20 cellular contexts compared by ENCODE assay signal in genomic region chr17:63533433-63534077, GRCh38. TPM values are rescaled to one million over a fixed set of nuclear protein-coding genes. Genes with fewer than 3 reads are reported as not detected.
DNase-seq lines count a peak whose midpoint lies in the region; ATAC-seq and TF ChIP-seq lines count a peak whose summit lies in the region.
"Had no signal": no experiment of that assay in that cellular context is flagged by ENCODE, and none has a peak within 500 bp of the region (broad histone marks: within the 10 kb centered on the region; RNA-seq: fewer than 3 reads in every experiment).

No MANE protein-coding gene starts in this region.

- H3K79me2 ChIP-seq in GM23338 (replicated peaks; ENCODE audit: insufficient read depth): no peaks in the 10 kb centered on the region
- H3K79me2 ChIP-seq in mesendoderm (ENCODE audit: control insufficient read depth, insufficient read depth, low read length): no peaks in the 10 kb centered on the region
- no peaks in the 10 kb centered on the region for H3K79me2 ChIP-seq in GM23248 (ENCODE audit: insufficient read depth)

- H2AFZ ChIP-seq in GM23338: no peak overlapping the region
- H2AFZ ChIP-seq in GM23248: no peak overlapping the region

- WGBS in mesendoderm (ENCODE audit: extremely low coverage, insufficient coverage, low lambda C conversion rate): no CpG with 5 or more reads among the region's 20 CpGs
- 86 to 88% methylated on average over 19 to 20 of the region's 20 CpGs for WGBS in GM23248 (ENCODE audit: low coverage in 1 of 2, low lambda C conversion rate in 2 of 2, missing lambda C conversion rate in 2 of 2), 2 experiments

- no peaks in the 10 kb centered on the region for H3K36me3 Mint-ChIP-seq in GM23338 (ENCODE audit: low read depth)
- H3K36me3 Mint-ChIP-seq: CD4-positive, alpha-beta memory T cell had no signal

- no peaks in the 10 kb centered on the region for H3K79me1 ChIP-seq in mesendoderm (ENCODE audit: low read length)

- H3K4me2 ChIP-seq in GM23338: 0 out of 2 replicates have a peak overlapping the region, but pooled peaks have one; percentile 38
- H3K4me2 ChIP-seq in mesendoderm (ENCODE audit: low read length): no peak overlapping the region
- H3K4me2 ChIP-seq in GM23248 (ENCODE audit: unreplicated experiment): no peak overlapping the region

- no peak overlapping the region for H2AK5ac ChIP-seq in mesendoderm (ENCODE audit: low read length)

- H3K4me1 Mint-ChIP-seq in GM23338: peaks cover 16% of the 10 kb centered on the region; the same call in 2 of the 3 replicates

- H3K36me3 ChIP-seq in GM23338 (ENCODE audit: insufficient read depth) (no peaks in the 10 kb centered on the region), RWPE2 (ENCODE audit: low read depth) (no peaks in the 10 kb centered on the region), mesendoderm (ENCODE audit: control insufficient read depth, insufficient read depth, low read length) (no peaks in the 10 kb centered on the region), GM23248 (ENCODE audit: low read depth) (no peaks in the 10 kb centered on the region)
- H3K36me3 ChIP-seq: SJSA1 had no signal

- no peak overlapping the region for H3K56ac ChIP-seq in mesendoderm (ENCODE audit: low read length)

- H2BK120ac ChIP-seq in mesendoderm (ENCODE audit: low read depth, low read length): no peak overlapping the region

- H3K27me3 ChIP-seq in GM23338 (ENCODE audit: insufficient read depth) (peaks cover 15% of the 10 kb centered on the region), RWPE2 (ENCODE audit: insufficient read depth, poor library complexity, severe bottlenecking) (peaks cover 10% of the 10 kb centered on the region), mesendoderm (ENCODE audit: insufficient read depth, low read length, poor library complexity) (no peaks in the 10 kb centered on the region), GM23248 (replicated peaks; ENCODE audit: insufficient read depth) (peaks cover 12% of the 10 kb centered on the region; the same call in 1 of the 2 replicates)

- H3K9ac ChIP-seq in mesendoderm (ENCODE audit: low read length) (no peak overlapping the region), GM23248 (no peak overlapping the region)

- TF ChIP-seq CTCF in GM23338 (conservative IDR thresholded peaks at IDR 0.05; ENCODE audit: low read depth in 2 of 2) (no peak), RWPE2 (IDR thresholded peaks at IDR 0.05; ENCODE audit: poor library complexity, severe bottlenecking) (no peak)

- no peak overlapping the region for H3K18ac ChIP-seq in mesendoderm (ENCODE audit: low read length)

- H3K4ac ChIP-seq in mesendoderm (ENCODE audit: low read depth, low read length): no peak overlapping the region

- H3K4me1 ChIP-seq in GM23338 (ENCODE audit: insufficient read depth): peaks cover 2% of the 10 kb centered on the region; the same call in 1 of the 2 replicates
- H3K4me1 ChIP-seq in RWPE2 (ENCODE audit: insufficient read depth, poor library complexity, severe bottlenecking): no peaks in the 10 kb centered on the region
- H3K4me1 ChIP-seq in mesendoderm (ENCODE audit: control insufficient read depth, low read depth, low read length): no peaks in the 10 kb centered on the region
- H3K4me1 ChIP-seq in GM23248 (ENCODE audit: insufficient read depth): no peaks in the 10 kb centered on the region

- H3K4me3 Mint-ChIP-seq in GM23338: no peak overlapping the region
- H3K4me3 Mint-ChIP-seq: CD4-positive, alpha-beta memory T cell had no signal

- DNase-seq in NCI-H146 (lab: John Stamatoyannopoulos, UW) (peak; percentile 9), NCI-H146 treated with DMSO at 0.1 percent for 48 hours (lab: John Stamatoyannopoulos, UW; ENCODE audit: unreplicated experiment) (no peak), GM23338 (ENCODE audit: low spot score) (peak; percentile 27), RWPE2 (ENCODE audit: low spot score) (peak; percentile 71), mesendoderm (peak; percentile 31), GM23248 (no peak), head of caudate nucleus (no peak), erythroblast (lab: John Stamatoyannopoulos, UW) (no peak)
- DNase-seq: CD4-positive, alpha-beta memory T cell; GF-D8; KG1; NCI-H1048; NCI-H1436 treated with DMSO at 0.1 percent for 48 hours; NCI-H2107; NCI-H446; OCI-M1 had no signal

- H3K9me3 Mint-ChIP-seq in GM23338: no peaks in the 10 kb centered on the region

- H2BK5ac ChIP-seq in mesendoderm (ENCODE audit: low read length): no peak overlapping the region

- no peak overlapping the region for H3K4me3 ChIP-seq in GM23338
- H3K4me3 ChIP-seq in RWPE2 (ENCODE audit: severe bottlenecking): no peak overlapping the region
- no peak overlapping the region for H3K4me3 ChIP-seq in mesendoderm (ENCODE audit: low read length)
- no peak overlapping the region for H3K4me3 ChIP-seq in GM23248
- H3K4me3 ChIP-seq: SJSA1 had no signal

- no peak overlapping the region for H4K8ac ChIP-seq in mesendoderm (ENCODE audit: low read depth, low read length)

- H3K9me3 ChIP-seq in RWPE2 (ENCODE audit: severe bottlenecking) (no peaks in the 10 kb centered on the region), GM23248 (ENCODE audit: low read depth) (no peaks in the 10 kb centered on the region)
- H3K9me3 ChIP-seq: SJSA1 had no signal

- H4K5ac ChIP-seq in mesendoderm (ENCODE audit: low read length): no peak overlapping the region

- peaks cover 9% of the 10 kb centered on the region for H3K27me3 Mint-ChIP-seq in GM23338 (ENCODE audit: insufficient read depth, low read depth, poor library complexity)

- TF ChIP-seq POLR2A in erythroblast (IDR thresholded peaks at IDR 0.05; ENCODE audit: low read length): no peak

- H3K23ac ChIP-seq in mesendoderm (ENCODE audit: low read length): no peak overlapping the region

- H3K27ac Mint-ChIP-seq in GM23338: no peak overlapping the region
- H3K27ac Mint-ChIP-seq: CD4-positive, alpha-beta memory T cell had no signal

- intact Hi-C loops in head of caudate nucleus (cut with DNase I): no loop called here

- H3K27ac ChIP-seq in GM23338 (ENCODE audit: low read depth) (no peak overlapping the region), RWPE2 (ENCODE audit: poor library complexity, severe bottlenecking) (no peak overlapping the region), mesendoderm (ENCODE audit: low read depth, low read length) (no peak overlapping the region), GM23248 (no peak overlapping the region)
- H3K27ac ChIP-seq: SJSA1 had no signal

- no peaks in the 10 kb centered on the region for H3K9me2 ChIP-seq in GM23338 (ENCODE audit: insufficient read depth)
- H3K9me2 ChIP-seq in GM23248 (ENCODE audit: insufficient read depth): no peaks in the 10 kb centered on the region

- H4K20me1 ChIP-seq in GM23338 (replicated peaks; ENCODE audit: insufficient read depth) (no peaks in the 10 kb centered on the region), GM23248 (ENCODE audit: insufficient read depth) (no peaks in the 10 kb centered on the region)

- no peak for ATAC-seq in GM23338
- no peak for ATAC-seq in RWPE2 (ENCODE audit: low read depth)

- no peak overlapping the region for H2BK15ac ChIP-seq in mesendoderm (replicated peaks; ENCODE audit: low read depth)

- in situ Hi-C loops in GM23248 (cut with MboI): no loop called here

- H3F3A ChIP-seq in GM23338 (replicated peaks; ENCODE audit: low read depth): no peaks in the 10 kb centered on the region
- no peaks in the 10 kb centered on the region for H3F3A ChIP-seq in GM23248 (ENCODE audit: insufficient read depth)

TF ChIP-seq in GM23338, 12 proteins besides CTCF, POLR2A, EP300 and RAD21 (continues in another document):
- TF ChIP-seq JUNB (IDR thresholded peaks at IDR 0.05; ENCODE audit: unreplicated experiment): no peak
- TF ChIP-seq EZH2 (IDR thresholded peaks at IDR 0.05; ENCODE audit: low read depth, unreplicated experiment): no peak
- TF ChIP-seq CREB1 (CRISPR knock-in tag; IDR thresholded peaks at IDR 0.05; ENCODE audit: low read depth): no peak
- TF ChIP-seq ZNF331 (CRISPR knock-in tag; IDR thresholded peaks at IDR 0.05; ENCODE audit: low read depth): no peak
- TF ChIP-seq NANOG (IDR thresholded peaks at IDR 0.05; ENCODE audit: borderline replicate concordance): no peak
- no peak for TF ChIP-seq EZH2phosphoT487 (IDR thresholded peaks at IDR 0.05; ENCODE audit: unreplicated experiment)
- no peak for TF ChIP-seq ZNF114 (CRISPR knock-in tag; IDR thresholded peaks at IDR 0.05)

RNA-seq across cellular contexts. Expression of gene KCNH6, which starts 10.4 kb away (rescaled TPM):
- 2.8 and 3.0 TPM in 2 replicates for total RNA-seq in GM23338 (2014; rRNA removed; shearing (Covaris generic))
- polyA plus RNA-seq in GM23338 (2016; fragmentation: Nextera tagmentation; extraction: Ambion mirVana) (1.1 and 1.3 TPM in 2 replicates), GM23248 (2016; fragmentation: Nextera tagmentation; extraction: Ambion mirVana) (not detected in 2 replicates)
- polyA plus RNA-seq in mesendoderm (2013, experiment 1 of 2): 0.42 TPM
- polyA plus RNA-seq in mesendoderm (2013, experiment 2 of 2): 0.34 TPM
- not detected in 2 replicates for total RNA-seq in GM23248 (2014; rRNA removed; shearing (Covaris generic))
- total RNA-seq: A172; CD4-positive, alpha-beta memory T cell; Daoy; RPMI7951; SJSA1 had no signal
- polyA plus RNA-seq: CD4-positive, alpha-beta memory T cell had no signal

RNA-seq across cellular contexts. Expression of gene DCAF7, which starts 16.7 kb away (rescaled TPM):
- 51.0 and 60.1 TPM in 2 replicates for total RNA-seq in GM23338 (2014; rRNA removed; shearing (Covaris generic))
- polyA plus RNA-seq in GM23338 (2016; fragmentation: Nextera tagmentation; extraction: Ambion mirVana) (31.3 and 33.2 TPM in 2 replicates), GM23248 (2016; fragmentation: Nextera tagmentation; extraction: Ambion mirVana) (38.2 and 38.4 TPM in 2 replicates)
- polyA plus RNA-seq in mesendoderm (2013, experiment 1 of 2): 39.7 TPM
- 39.6 TPM for polyA plus RNA-seq in mesendoderm (2013, experiment 2 of 2)
- total RNA-seq in GM23248 (2014; rRNA removed; shearing (Covaris generic)): 21.2 and 21.6 TPM in 2 replicates

RNA-seq across cellular contexts. Expression of gene ACE, which starts 56.7 kb away (rescaled TPM):
- total RNA-seq in GM23338 (2014; rRNA removed; shearing (Covaris generic)): 5.4 and 9.1 TPM in 2 replicates
- polyA plus RNA-seq in GM23338 (2016; fragmentation: Nextera tagmentation; extraction: Ambion mirVana) (0.82 and 1.0 TPM in 2 replicates), GM23248 (2016; fragmentation: Nextera tagmentation; extraction: Ambion mirVana) (1.6 and 2.2 TPM in 2 replicates)
- 1.1 TPM for polyA plus RNA-seq in mesendoderm (2013, experiment 1 of 2)
- polyA plus RNA-seq in mesendoderm (2013, experiment 2 of 2): 1.2 TPM
- total RNA-seq in GM23248 (2014; rRNA removed; shearing (Covaris generic)): 3.2 and 3.4 TPM in 2 replicates

Comparison
In these comparisons a context has a peak if more than half of its experiments do, and no peak if none do; other contexts are left out.
1. DNase-seq: peak in NCI-H146 (single experiment), GM23338 (single experiment), RWPE2 (single experiment) and mesendoderm (single experiment); none in NCI-H146 treated with DMSO at 0.1 percent for 48 hours (single experiment), GM23248 (single experiment), head of caudate nucleus (0 of 42) and erythroblast (0 of 2).